In genomic region chr2:44836174-44836573, GRCh38 we compare ENCODE assay signal across 11 cellular contexts.
DNase-seq lines count a peak whose midpoint lies in the region; ATAC-seq and TF ChIP-seq lines count a peak whose summit lies in the region.
"Had no signal": no experiment of that assay in that cellular context is flagged by ENCODE, and none has a peak within 500 bp of the region (broad histone marks: within the 10 kb centered on the region; RNA-seq: fewer than 3 reads in every experiment).

No MANE protein-coding gene starts in this region.

- POLR2A ChIA-PET in activated B cell treated with CpG ODN at 0.5 μM for 24 hours (lab: Charles Lee), result no interaction called here

- H3K9me3 Mint-ChIP-seq in activated B cell treated with CpG ODN at 0.5 μM for 24 hours, result peaks cover 12% of the 10 kb centered on the region

- no peak overlapping the region for H3K4me3 Mint-ChIP-seq in activated B cell treated with CpG ODN at 0.5 μM for 24 hours

- H3K9me3 ChIP-seq in body of pancreas, result no peaks in the 10 kb centered on the region

- H3K27me3 ChIP-seq in body of pancreas, result no peaks in the 10 kb centered on the region

- WGBS in body of pancreas, 2 donors, result 67 to 76% methylated on average over 8 of the region's 8 CpGs

- TF ChIP-seq POLR2A in body of pancreas (IDR thresholded peaks at IDR 0.05), result no peak

- no peak overlapping the region for H3K27ac Mint-ChIP-seq in activated B cell treated with CpG ODN at 0.5 μM for 24 hours

- CTCF ChIA-PET in activated B cell treated with CpG ODN at 0.5 μM for 24 hours (lab: Charles Lee), result no interaction called here

- H3K4me3 ChIP-seq in body of pancreas, result no peak overlapping the region

- no peaks in the 10 kb centered on the region for H3K36me3 Mint-ChIP-seq in activated B cell treated with CpG ODN at 0.5 μM for 24 hours (ENCODE audit: low read depth)

- ATAC-seq in GM18511 (IDR thresholded peaks at IDR 0.05; ENCODE audit: unreplicated experiment), result peak; percentile 47
- ATAC-seq in GM21723 (IDR thresholded peaks at IDR 0.05; ENCODE audit: unreplicated experiment), result peak; percentile 52
- ATAC-seq in activated B cell treated with CpG ODN at 0.5 μM for 24 hours (ENCODE audit: low read depth), result peak; percentile 18
- no peak for ATAC-seq in body of pancreas
- no peak for ATAC-seq in Right ventricle myocardium superior (ENCODE audit: poor library complexity)

- DNase-seq in activated B cell treated with CpG ODN at 0.5 μM for 24 hours (no peak), body of pancreas (no peak), dedifferentiated amniotic fluid mesenchymal stem cell (ENCODE audit: extremely low spot score) (no peak), Right ventricle myocardium superior (no peak)
- DNase-seq in stimulated activated CD4-positive, alpha-beta T cell treated with anti-CD3 and anti-CD28 coated beads, Interleukin-2, amount 100 ng/mL, for 24 hours, result peak; percentile 24 to 56
- DNase-seq: activated gamma-delta T cell treated with Interleukin-2 at 50 U/mL for 16 hours, glutamatergic neuron, KBM-7, NCI-H526 had no signal

- H3K4me1 Mint-ChIP-seq in activated B cell treated with CpG ODN at 0.5 μM for 24 hours, result no peaks in the 10 kb centered on the region

- H3K27me3 Mint-ChIP-seq in activated B cell treated with CpG ODN at 0.5 μM for 24 hours, result peaks cover 7% of the 10 kb centered on the region

- intact Hi-C loops in activated B cell treated with CpG ODN at 0.5 μM for 24 hours (cut with micrococcal nuclease) (no loop called here), body of pancreas (cut with DNase I) (no loop called here), Right ventricle myocardium superior (cut with DNase I) (no loop called here)

- H3K36me3 ChIP-seq in body of pancreas (replicated peaks in 1 of 2; ENCODE audit: insufficient read depth in 1 of 2, low read depth in 2 of 2), result no peaks in the 10 kb centered on the region

- H3K27ac ChIP-seq in body of pancreas, result no peak overlapping the region

- no peaks in the 10 kb centered on the region for H3K4me1 ChIP-seq in body of pancreas

- TF ChIP-seq CTCF in activated B cell treated with CpG ODN at 0.5 μM for 24 hours (IDR thresholded peaks at IDR 0.05), result no peak
- no peak for TF ChIP-seq CTCF in body of pancreas (IDR thresholded peaks at IDR 0.05)

Comparison
In these comparisons a context has a peak if more than half of its experiments do, and no peak if none do; other contexts are left out.
1. ATAC-seq: peak in GM18511 (single experiment), GM21723 (single experiment) and activated B cell treated with CpG ODN at 0.5 μM for 24 hours (single experiment); none in body of pancreas (single experiment) and Right ventricle myocardium superior (single experiment).
2. DNase-seq: peak in stimulated activated CD4-positive, alpha-beta T cell treated with anti-CD3 and anti-CD28 coated beads, Interleukin-2, amount 100 ng/mL, for 24 hours (2 of 2); none in activated B cell treated with CpG ODN at 0.5 μM for 24 hours (single experiment), body of pancreas (0 of 4), dedifferentiated amniotic fluid mesenchymal stem cell (single experiment) and Right ventricle myocardium superior (single experiment).